In genomic region chr16:67170948-67171649, GRCh38 we compare ENCODE assay signal across 8 cellular contexts. TPM values are rescaled to one million over a fixed set of nuclear protein-coding genes. Genes with fewer than 3 reads are reported as not detected.
A peak's percentile ranks its signal among the peaks of the same experiment; 100 is the strongest.
DNase-seq lines count a peak whose midpoint lies in the region; ATAC-seq lines count a peak whose summit lies in the region.

No MANE protein-coding gene starts in this region.

- intact Hi-C loops in activated CD4-positive, alpha-beta T cell treated with anti-CD3 and anti-CD28 coated beads, Interleukin-2, amount 10 ng/mL, durations not matched to agents 24 days and 14 days (cut with micrococcal nuclease), result loop anchor here (1.0 kb wide), 2 partner anchors 10 to 12 kb away; partner anchors contain the start of gene MATCAP1

- no peaks in the 10 kb centered on the region for H3K9me3 ChIP-seq in adipocyte (ENCODE audit: control insufficient read depth, low read length)
- H3K9me3 ChIP-seq in thymus (ENCODE audit: control insufficient read depth), result peaks cover 1% of the 10 kb centered on the region

- peak overlapping the region; percentile 69 for H3K27ac Mint-ChIP-seq in activated CD4-positive, alpha-beta T cell treated with anti-CD3 and anti-CD28 coated beads, Interleukin-2, amount 10 ng/mL, durations not matched to agents 24 days and 14 days

- H3K36me3 ChIP-seq in adipocyte (ENCODE audit: control insufficient read depth, insufficient read depth, low read length, severe bottlenecking) (no peaks in the 10 kb centered on the region), thymus (ENCODE audit: control insufficient read depth, insufficient read depth) (no peaks in the 10 kb centered on the region)

- ATAC-seq in HG02938 (IDR thresholded peaks at IDR 0.05; ENCODE audit: unreplicated experiment), result no peak
- no peak for ATAC-seq in GM18870 (IDR thresholded peaks at IDR 0.05; ENCODE audit: unreplicated experiment)
- ATAC-seq in GM21528 (IDR thresholded peaks at IDR 0.05; ENCODE audit: low FRiP score, unreplicated experiment), result no peak

- whole genome bisulfite sequencing in thymus, result 54% methylated on average over 14 of the region's 14 CpGs

- H3K9ac ChIP-seq in adipocyte (ENCODE audit: low read length), result peak overlapping the region; percentile 83

- peak overlapping the region; percentile 70 for H3K4me3 ChIP-seq in adipocyte (ENCODE audit: low read length)
- H3K4me3 ChIP-seq in thymus (ENCODE audit: low read length), result no peak overlapping the region

- peaks cover 64% of the 10 kb centered on the region for H3K4me1 Mint-ChIP-seq in activated CD4-positive, alpha-beta T cell treated with anti-CD3 and anti-CD28 coated beads, Interleukin-2, amount 10 ng/mL, durations not matched to agents 24 days and 14 days

- peaks cover 22% of the 10 kb centered on the region for H3K36me3 Mint-ChIP-seq in activated CD4-positive, alpha-beta T cell treated with anti-CD3 and anti-CD28 coated beads, Interleukin-2, amount 10 ng/mL, durations not matched to agents 24 days and 14 days (ENCODE audit: low read depth)

- peak overlapping the region; percentile 86 for H3K4me3 Mint-ChIP-seq in activated CD4-positive, alpha-beta T cell treated with anti-CD3 and anti-CD28 coated beads, Interleukin-2, amount 10 ng/mL, durations not matched to agents 24 days and 14 days

- peaks cover 6% of the 10 kb centered on the region for H3K27me3 Mint-ChIP-seq in activated CD4-positive, alpha-beta T cell treated with anti-CD3 and anti-CD28 coated beads, Interleukin-2, amount 10 ng/mL, durations not matched to agents 24 days and 14 days

- peaks cover 33% of the 10 kb centered on the region for H3K4me1 ChIP-seq in adipocyte (ENCODE audit: control insufficient read depth, insufficient read depth, low read length)
- peaks cover 6% of the 10 kb centered on the region for H3K4me1 ChIP-seq in thymus (ENCODE audit: control insufficient read depth, insufficient read depth, low read length)

- DNase-seq in activated CD4-positive, alpha-beta T cell treated with anti-CD3 and anti-CD28 coated beads, Interleukin-2, amount 10 ng/mL, durations not matched to agents 24 days and 14 days, result no peak
- DNase-seq in activated CD4-positive, alpha-beta T cell treated with anti-CD3 and anti-CD28 coated beads for 48 hours, result no peak
- DNase-seq in adipocyte (ENCODE audit: low read depth) (peak; percentile 49), islet precursor cell (peak; percentile 72)

- no peaks in the 10 kb centered on the region for H3K27me3 ChIP-seq in adipocyte (replicated peaks; ENCODE audit: control insufficient read depth, insufficient read depth, low read length)
- H3K27me3 ChIP-seq in thymus (ENCODE audit: control insufficient read depth, insufficient read depth), result peaks cover 81% of the 10 kb centered on the region

- peak overlapping the region; percentile 72 for H3K27ac ChIP-seq in thymus (ENCODE audit: low read depth)

- no peaks in the 10 kb centered on the region for H3K9me3 Mint-ChIP-seq in activated CD4-positive, alpha-beta T cell treated with anti-CD3 and anti-CD28 coated beads, Interleukin-2, amount 10 ng/mL, durations not matched to agents 24 days and 14 days

RNA-seq across cellular contexts. Expression of gene NOL3, which starts 0.8 kb away (rescaled TPM):
- 31.0 and 36.7 TPM in 2 replicates for total RNA-seq in activated CD4-positive, alpha-beta T cell treated with anti-CD3 and anti-CD28 coated beads, Interleukin-2, amount 10 ng/mL, durations not matched to agents 24 days and 14 days
- polyA plus RNA-seq in thymus, result 28.2 TPM

RNA-seq across cellular contexts. Expression of gene HSF4, which starts 6.6 kb away (rescaled TPM):
- total RNA-seq in activated CD4-positive, alpha-beta T cell treated with anti-CD3 and anti-CD28 coated beads, Interleukin-2, amount 10 ng/mL, durations not matched to agents 24 days and 14 days, result 48.5 and 54.0 TPM in 2 replicates
- 50.8 TPM for polyA plus RNA-seq in thymus

RNA-seq across cellular contexts. Expression of gene FBXL8, which starts 11.3 kb away (rescaled TPM):
- 25.1 and 30.0 TPM in 2 replicates for total RNA-seq in activated CD4-positive, alpha-beta T cell treated with anti-CD3 and anti-CD28 coated beads, Interleukin-2, amount 10 ng/mL, durations not matched to agents 24 days and 14 days
- polyA plus RNA-seq in thymus, result 12.0 TPM

RNA-seq across cellular contexts. Expression of gene TRADD, which starts 11.4 kb away (rescaled TPM):
- total RNA-seq in activated CD4-positive, alpha-beta T cell treated with anti-CD3 and anti-CD28 coated beads, Interleukin-2, amount 10 ng/mL, durations not matched to agents 24 days and 14 days, result 28.9 and 30.1 TPM in 2 replicates
- polyA plus RNA-seq in thymus, result 33.9 TPM

RNA-seq across cellular contexts. Expression of gene MATCAP1, which starts 12.7 kb away (rescaled TPM):
- 51.3 and 55.1 TPM in 2 replicates for total RNA-seq in activated CD4-positive, alpha-beta T cell treated with anti-CD3 and anti-CD28 coated beads, Interleukin-2, amount 10 ng/mL, durations not matched to agents 24 days and 14 days
- polyA plus RNA-seq in thymus, result 24.6 TPM

Comparison
In these comparisons a context has a peak if more than half of its experiments do, and no peak if none do; other contexts are left out.
1. DNase-seq: peak in adipocyte (single experiment) and islet precursor cell (single experiment); none in activated CD4-positive, alpha-beta T cell treated with anti-CD3 and anti-CD28 coated beads, Interleukin-2, amount 10 ng/mL, durations not matched to agents 24 days and 14 days (single experiment) and activated CD4-positive, alpha-beta T cell treated with anti-CD3 and anti-CD28 coated beads for 48 hours (single experiment).